Comparison of ENCODE assay signal across 1 cellular context in the genomic region with DNA sequence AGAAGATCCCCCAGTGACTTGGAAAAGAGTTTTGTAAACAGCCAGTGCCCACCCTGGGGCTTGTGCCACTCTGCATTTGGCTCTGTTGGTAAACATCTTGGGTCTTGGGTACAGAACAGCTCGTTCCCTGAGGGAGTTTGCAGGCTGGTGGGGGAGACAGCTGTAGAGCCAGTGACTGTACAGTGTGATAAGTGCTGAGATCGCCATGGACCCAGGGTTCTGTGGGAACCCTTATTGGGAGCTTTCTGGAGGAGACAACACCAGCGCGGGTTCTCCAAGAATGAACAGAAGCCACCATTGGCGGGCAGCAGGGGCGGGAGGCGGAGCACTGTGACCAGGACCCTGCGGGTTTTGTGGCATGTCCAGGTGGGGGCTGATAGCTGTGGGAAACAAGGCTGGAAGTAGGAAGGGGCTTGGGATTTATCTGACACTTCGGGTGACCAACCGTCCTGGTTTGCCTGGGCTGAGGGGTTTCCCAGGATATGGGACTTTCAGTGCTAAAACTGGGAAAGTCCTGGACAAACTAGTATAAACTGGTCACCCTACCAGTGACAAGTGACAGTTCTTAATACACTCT.
TF ChIP-seq lines count a peak whose summit lies in the region.

No MANE protein-coding gene starts in this region.

TF ChIP-seq in K562, 482 proteins besides CTCF, POLR2A, EP300 and RAD21:
- TF ChIP-seq ZNF707 (CRISPR knock-in tag; conservative IDR thresholded peaks at IDR 0.05) (no peak), HNRNPUL1 (IDR thresholded peaks at IDR 0.05; ENCODE audit: low read length) (no peak), TCF3 (CRISPR knock-in tag; IDR thresholded peaks at IDR 0.05) (0 out of 2 replicates have a peak, but pooled peaks have one; percentile 22), MYBL2 (IDR thresholded peaks at IDR 0.05; ENCODE audit: low read depth) (no peak), MYBL2 (CRISPR knock-in tag; IDR thresholded peaks at IDR 0.05; ENCODE audit: borderline replicate concordance) (no peak), ZNF184 (CRISPR knock-in tag; IDR thresholded peaks at IDR 0.05) (no peak), TEAD2 (tag; IDR thresholded peaks at IDR 0.05) (no peak), CHD4 (IDR thresholded peaks at IDR 0.05; ENCODE audit: insufficient read depth, insufficient replicate concordance, low read depth, low read length, poor library complexity, severe bottlenecking) (no peak), TBP (optimal IDR thresholded peaks at IDR 0.05; ENCODE audit: low read depth, low read length) (no peak), ZNF696 (CRISPR knock-in tag; conservative IDR thresholded peaks at IDR 0.05) (no peak), MTA1 (IDR thresholded peaks at IDR 0.05; ENCODE audit: borderline replicate concordance) (no peak), MCM3 (IDR thresholded peaks at IDR 0.05) (no peak), PHF20 (IDR thresholded peaks at IDR 0.05; ENCODE audit: partially characterized antibody) (no peak), MYC (IDR thresholded peaks at IDR 0.05; ENCODE audit: low read depth, low read length) (no peak), MYC (CRISPR knock-in tag; IDR thresholded peaks at IDR 0.05; ENCODE audit: borderline replicate concordance, low read depth) (no peak), HDAC2 (IDR thresholded peaks at IDR 0.05) (no peak)
- TF ChIP-seq, protein P1, sequence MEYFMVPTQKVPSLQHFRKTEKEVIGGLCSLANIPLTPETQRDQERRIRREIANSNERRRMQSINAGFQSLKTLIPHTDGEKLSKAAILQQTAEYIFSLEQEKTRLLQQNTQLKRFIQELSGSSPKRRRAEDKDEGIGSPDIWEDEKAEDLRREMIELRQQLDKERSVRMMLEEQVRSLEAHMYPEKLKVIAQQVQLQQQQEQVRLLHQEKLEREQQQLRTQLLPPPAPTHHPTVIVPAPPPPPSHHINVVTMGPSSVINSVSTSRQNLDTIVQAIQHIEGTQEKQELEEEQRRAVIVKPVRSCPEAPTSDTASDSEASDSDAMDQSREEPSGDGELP (CRISPR knock-in tag; IDR thresholded peaks at IDR 0.05; ENCODE audit: borderline replicate concordance) = peak; percentile 43; the same call in 1 of the 2 replicates
- TF ChIP-seq, protein P2, sequence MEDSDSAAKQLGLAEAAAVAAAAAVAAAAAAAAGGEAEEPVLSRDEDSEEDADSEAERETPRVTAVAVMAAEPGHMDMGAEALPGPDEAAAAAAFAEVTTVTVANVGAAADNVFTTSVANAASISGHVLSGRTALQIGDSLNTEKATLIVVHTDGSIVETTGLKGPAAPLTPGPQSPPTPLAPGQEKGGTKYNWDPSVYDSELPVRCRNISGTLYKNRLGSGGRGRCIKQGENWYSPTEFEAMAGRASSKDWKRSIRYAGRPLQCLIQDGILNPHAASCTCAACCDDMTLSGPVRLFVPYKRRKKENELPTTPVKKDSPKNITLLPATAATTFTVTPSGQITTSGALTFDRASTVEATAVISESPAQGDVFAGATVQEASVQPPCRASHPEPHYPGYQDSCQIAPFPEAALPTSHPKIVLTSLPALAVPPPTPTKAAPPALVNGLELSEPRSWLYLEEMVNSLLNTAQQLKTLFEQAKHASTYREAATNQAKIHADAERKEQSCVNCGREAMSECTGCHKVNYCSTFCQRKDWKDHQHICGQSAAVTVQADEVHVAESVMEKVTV (CRISPR knock-in tag; IDR thresholded peaks at IDR 0.05) = no peak
- TF ChIP-seq, protein P3, sequence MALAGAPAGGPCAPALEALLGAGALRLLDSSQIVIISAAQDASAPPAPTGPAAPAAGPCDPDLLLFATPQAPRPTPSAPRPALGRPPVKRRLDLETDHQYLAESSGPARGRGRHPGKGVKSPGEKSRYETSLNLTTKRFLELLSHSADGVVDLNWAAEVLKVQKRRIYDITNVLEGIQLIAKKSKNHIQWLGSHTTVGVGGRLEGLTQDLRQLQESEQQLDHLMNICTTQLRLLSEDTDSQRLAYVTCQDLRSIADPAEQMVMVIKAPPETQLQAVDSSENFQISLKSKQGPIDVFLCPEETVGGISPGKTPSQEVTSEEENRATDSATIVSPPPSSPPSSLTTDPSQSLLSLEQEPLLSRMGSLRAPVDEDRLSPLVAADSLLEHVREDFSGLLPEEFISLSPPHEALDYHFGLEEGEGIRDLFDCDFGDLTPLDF (CRISPR knock-in tag; IDR thresholded peaks at IDR 0.05) = no peak
- TF ChIP-seq, protein P4, sequence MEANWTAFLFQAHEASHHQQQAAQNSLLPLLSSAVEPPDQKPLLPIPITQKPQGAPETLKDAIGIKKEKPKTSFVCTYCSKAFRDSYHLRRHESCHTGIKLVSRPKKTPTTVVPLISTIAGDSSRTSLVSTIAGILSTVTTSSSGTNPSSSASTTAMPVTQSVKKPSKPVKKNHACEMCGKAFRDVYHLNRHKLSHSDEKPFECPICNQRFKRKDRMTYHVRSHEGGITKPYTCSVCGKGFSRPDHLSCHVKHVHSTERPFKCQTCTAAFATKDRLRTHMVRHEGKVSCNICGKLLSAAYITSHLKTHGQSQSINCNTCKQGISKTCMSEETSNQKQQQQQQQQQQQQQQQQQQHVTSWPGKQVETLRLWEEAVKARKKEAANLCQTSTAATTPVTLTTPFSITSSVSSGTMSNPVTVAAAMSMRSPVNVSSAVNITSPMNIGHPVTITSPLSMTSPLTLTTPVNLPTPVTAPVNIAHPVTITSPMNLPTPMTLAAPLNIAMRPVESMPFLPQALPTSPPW (CRISPR knock-in tag; IDR thresholded peaks at IDR 0.05) = 0 out of 2 replicates have a peak, but pooled peaks have one; percentile 16
- TF ChIP-seq, protein P5, sequence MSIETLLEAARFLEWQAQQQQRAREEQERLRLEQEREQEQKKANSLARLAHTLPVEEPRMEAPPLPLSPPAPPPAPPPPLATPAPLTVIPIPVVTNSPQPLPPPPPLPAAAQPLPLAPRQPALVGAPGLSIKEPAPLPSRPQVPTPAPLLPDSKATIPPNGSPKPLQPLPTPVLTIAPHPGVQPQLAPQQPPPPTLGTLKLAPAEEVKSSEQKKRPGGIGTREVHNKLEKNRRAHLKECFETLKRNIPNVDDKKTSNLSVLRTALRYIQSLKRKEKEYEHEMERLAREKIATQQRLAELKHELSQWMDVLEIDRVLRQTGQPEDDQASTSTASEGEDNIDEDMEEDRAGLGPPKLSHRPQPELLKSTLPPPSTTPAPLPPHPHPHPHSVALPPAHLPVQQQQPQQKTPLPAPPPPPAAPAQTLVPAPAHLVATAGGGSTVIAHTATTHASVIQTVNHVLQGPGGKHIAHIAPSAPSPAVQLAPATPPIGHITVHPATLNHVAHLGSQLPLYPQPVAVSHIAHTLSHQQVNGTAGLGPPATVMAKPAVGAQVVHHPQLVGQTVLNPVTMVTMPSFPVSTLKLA (conservative IDR thresholded peaks at IDR 0.05) = no peak
- TF ChIP-seq, protein P6, sequence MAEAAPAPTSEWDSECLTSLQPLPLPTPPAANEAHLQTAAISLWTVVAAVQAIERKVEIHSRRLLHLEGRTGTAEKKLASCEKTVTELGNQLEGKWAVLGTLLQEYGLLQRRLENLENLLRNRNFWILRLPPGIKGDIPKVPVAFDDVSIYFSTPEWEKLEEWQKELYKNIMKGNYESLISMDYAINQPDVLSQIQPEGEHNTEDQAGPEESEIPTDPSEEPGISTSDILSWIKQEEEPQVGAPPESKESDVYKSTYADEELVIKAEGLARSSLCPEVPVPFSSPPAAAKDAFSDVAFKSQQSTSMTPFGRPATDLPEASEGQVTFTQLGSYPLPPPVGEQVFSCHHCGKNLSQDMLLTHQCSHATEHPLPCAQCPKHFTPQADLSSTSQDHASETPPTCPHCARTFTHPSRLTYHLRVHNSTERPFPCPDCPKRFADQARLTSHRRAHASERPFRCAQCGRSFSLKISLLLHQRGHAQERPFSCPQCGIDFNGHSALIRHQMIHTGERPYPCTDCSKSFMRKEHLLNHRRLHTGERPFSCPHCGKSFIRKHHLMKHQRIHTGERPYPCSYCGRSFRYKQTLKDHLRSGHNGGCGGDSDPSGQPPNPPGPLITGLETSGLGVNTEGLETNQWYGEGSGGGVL (CRISPR knock-in tag; IDR thresholded peaks at IDR 0.05) = no peak
